11 cellular contexts compared by ENCODE assay signal in genomic region chr4:26141101-26141830, GRCh38.
DNase-seq lines count a peak whose midpoint lies in the region; ATAC-seq and TF ChIP-seq lines count a peak whose summit lies in the region.
"Had no signal": no experiment of that assay in that cellular context is flagged by ENCODE, and none has a peak within 500 bp of the region (broad histone marks: within the 10 kb centered on the region; RNA-seq: fewer than 3 reads in every experiment).

No MANE protein-coding gene starts in this region.

- H3K36me3 Mint-ChIP-seq in nephron progenitor cell (ENCODE audit: low read depth) = no peaks in the 10 kb centered on the region

- peak overlapping the region; percentile 52 to 66 for H3K27ac Mint-ChIP-seq in stimulated activated naive CD8-positive, alpha-beta T cell treated with anti-CD3 and anti-CD28 coated beads, Interleukin-15, amount 100 ng/mL, for 72 hours
- H3K27ac Mint-ChIP-seq in nephron progenitor cell = peak overlapping the region; percentile 87

- H3K4me3 Mint-ChIP-seq in stimulated activated naive CD8-positive, alpha-beta T cell treated with anti-CD3 and anti-CD28 coated beads, Interleukin-15, amount 100 ng/mL, for 72 hours = no peak overlapping the region
- H3K4me3 Mint-ChIP-seq in nephron progenitor cell = no peak overlapping the region
- H3K4me3 Mint-ChIP-seq: activated CD8-positive, alpha-beta T cell treated with anti-CD3 and anti-CD28 coated beads for 36 hours had no signal

- H3K4me1 Mint-ChIP-seq in stimulated activated naive CD8-positive, alpha-beta T cell treated with anti-CD3 and anti-CD28 coated beads, Interleukin-15, amount 100 ng/mL, for 72 hours = peaks cover 21% of the 10 kb centered on the region
- H3K4me1 Mint-ChIP-seq in nephron progenitor cell = peaks cover 46% of the 10 kb centered on the region

- peaks cover 35% of the 10 kb centered on the region for H3K27me3 Mint-ChIP-seq in stimulated activated naive CD8-positive, alpha-beta T cell treated with anti-CD3 and anti-CD28 coated beads, Interleukin-15, amount 100 ng/mL, for 72 hours
- peaks cover 9% of the 10 kb centered on the region for H3K27me3 Mint-ChIP-seq in nephron progenitor cell (ENCODE audit: low read depth, poor library complexity)

- intact Hi-C loops in posterior vena cava (cut with DNase I) = no loop called here

- peaks cover 0 to 7% of the 10 kb centered on the region in 2 donors for H3K9me3 Mint-ChIP-seq in stimulated activated naive CD8-positive, alpha-beta T cell treated with anti-CD3 and anti-CD28 coated beads, Interleukin-15, amount 100 ng/mL, for 72 hours
- no peaks in the 10 kb centered on the region for H3K9me3 Mint-ChIP-seq in nephron progenitor cell
- H3K9me3 Mint-ChIP-seq: activated CD8-positive, alpha-beta T cell treated with anti-CD3 and anti-CD28 coated beads for 36 hours had no signal

- no peak for TF ChIP-seq CTCF in nephron progenitor cell (IDR thresholded peaks at IDR 0.05)

- no peak for ATAC-seq in stimulated activated naive CD8-positive, alpha-beta T cell treated with anti-CD3 and anti-CD28 coated beads, Interleukin-15, amount 100 ng/mL, for 72 hours
- ATAC-seq in stimulated activated naive CD8-positive, alpha-beta T cell treated with anti-CD3 and anti-CD28 coated beads, Interleukin-15, Interleukin-2, amounts not matched to agents 100 U/mL and 50 U/mL, for 24 hours = no peak

- no peak for DNase-seq in stimulated activated naive CD8-positive, alpha-beta T cell treated with anti-CD3 and anti-CD28 coated beads, Interleukin-15, amount 100 ng/mL, for 72 hours
- DNase-seq in stimulated activated naive CD8-positive, alpha-beta T cell treated with anti-CD3 and anti-CD28 coated beads, Interleukin-15, Interleukin-2, amounts not matched to agents 100 U/mL and 50 U/mL, for 24 hours = no peak
- DNase-seq in epidermal melanocyte (ENCODE audit: insufficient read length, low spot score) (peak; percentile 21), nephron progenitor cell (no peak), UCSD-AML1 (lab: John Stamatoyannopoulos, UW; ENCODE audit: unreplicated experiment) (no peak), posterior vena cava (ENCODE audit: low spot score) (no peak), KG1 (lab: John Stamatoyannopoulos, UW) (no peak), NCI-H1436 (lab: John Stamatoyannopoulos, UW) (no peak)
- DNase-seq: activated CD8-positive, alpha-beta T cell treated with anti-CD3 and anti-CD28 coated beads for 36 hours; NCI-H2107; stimulated activated CD4-positive, alpha-beta T cell treated with anti-CD3 and anti-CD28 coated beads, Interleukin-4, amount 100 ng/mL, for 1 hour had no signal
